17 cellular contexts compared by ENCODE assay signal in the genomic region with DNA sequence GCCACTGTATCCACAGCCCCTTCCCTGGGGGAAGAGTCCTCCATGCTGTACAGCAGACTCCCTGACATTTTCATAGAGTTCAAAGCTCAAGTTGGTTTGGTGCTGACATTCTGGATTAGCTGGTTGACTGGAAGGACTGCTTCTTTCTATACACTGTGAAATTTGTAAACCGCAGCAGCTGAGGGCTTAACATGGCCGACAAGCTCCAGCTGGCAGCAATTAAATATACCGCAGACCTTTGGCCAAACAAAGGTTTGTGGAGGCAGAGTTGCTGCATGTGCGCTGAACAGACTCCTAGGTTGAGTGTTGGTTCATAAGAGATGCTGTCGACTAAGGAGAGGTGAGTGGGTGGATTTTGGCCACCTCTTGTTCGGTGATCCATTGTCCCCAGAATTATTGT.
"Had no signal": no experiment of that assay in that cellular context is flagged by ENCODE, and none has a peak within 500 bp of the region (broad histone marks: within the 10 kb centered on the region; RNA-seq: fewer than 3 reads in every experiment).

No MANE protein-coding gene starts in this region.

- H3K27ac ChIP-seq: brain microvascular endothelial cell, skin epidermis had no signal

- H3K9me3 ChIP-seq: upper lobe of left lung had no signal

- ATAC-seq: left lobe of liver; naive thymus-derived CD8-positive, alpha-beta T cell; stimulated activated naive CD8-positive, alpha-beta T cell treated with anti-CD3 and anti-CD28 coated beads, Interleukin-15, Interleukin-2, amounts not matched to agents 100 U/mL and 50 U/mL, for 24 hours had no signal

- H3K4me3 ChIP-seq: skin epidermis, upper lobe of left lung had no signal

- H3K27me3 Mint-ChIP-seq: activated CD4-positive, alpha-beta T cell treated with anti-CD3 and anti-CD28 coated beads, Interleukin-2, amount 10 ng/mL, durations not matched to agents 7 days and 5 days; activated naive CD8-positive, alpha-beta T cell treated with anti-CD3 and anti-CD28 coated beads, Interleukin-2, amount 10 ng/mL, durations not matched to agents 7 days and 5 days; central memory CD8-positive, alpha-beta T cell; dendritic cell treated with granulocyte-macrophage colony-stimulating factor and Interleukin-4, amounts not matched to agents 40 ng/mL and 50 ng/mL, for 4 days; naive thymus-derived CD8-positive, alpha-beta T cell had no signal

- DNase-seq: activated CD4-positive, alpha-beta T cell treated with anti-CD3 and anti-CD28 coated beads, Interleukin-2, amount 10 ng/mL, durations not matched to agents 7 days and 5 days; activated naive CD4-positive, alpha-beta T cell; activated naive CD8-positive, alpha-beta T cell treated with anti-CD3 and anti-CD28 coated beads, Interleukin-2, amount 10 ng/mL, durations not matched to agents 7 days and 5 days; anterior cingulate cortex; brain microvascular endothelial cell; effector memory CD4-positive, alpha-beta T cell; naive thymus-derived CD8-positive, alpha-beta T cell; retina; stimulated activated CD4-positive, alpha-beta T cell treated with anti-CD3 and anti-CD28 coated beads, Interleukin-4, amount 100 ng/mL, for 4 hours; stimulated activated CD8-positive, alpha-beta memory T cell treated with anti-CD3 and anti-CD28 coated beads, Interleukin-4, amount 100 ng/mL, for 48 hours; stimulated activated naive CD8-positive, alpha-beta T cell treated with anti-CD3 and anti-CD28 coated beads, Interleukin-15, Interleukin-2, amounts not matched to agents 100 U/mL and 50 U/mL, for 24 hours; upper lobe of left lung had no signal

- H3K27me3 ChIP-seq: brain microvascular endothelial cell, upper lobe of left lung had no signal

- H3K9me3 Mint-ChIP-seq: activated CD4-positive, alpha-beta T cell treated with anti-CD3 and anti-CD28 coated beads, Interleukin-2, amount 10 ng/mL, durations not matched to agents 7 days and 5 days; activated T-helper 1 cell treated with anti-CD3 and anti-CD28 coated beads, Interleukin-12 subunit alpha, Interleukin-12 subunit beta, Interleukin-2, Interleukin-4 antibody, amounts not matched to agents 30 ng/mL and 10 ng/mL and 1 ng/mL, durations not matched to agents 14 hours and 24 hours and 36 hours; central memory CD8-positive, alpha-beta T cell; dendritic cell treated with granulocyte-macrophage colony-stimulating factor and Interleukin-4, amounts not matched to agents 40 ng/mL and 50 ng/mL, for 4 days; naive thymus-derived CD8-positive, alpha-beta T cell had no signal

- H3K27ac Mint-ChIP-seq: activated CD4-positive, alpha-beta T cell treated with anti-CD3 and anti-CD28 coated beads, Interleukin-2, amount 10 ng/mL, durations not matched to agents 7 days and 5 days; activated naive CD8-positive, alpha-beta T cell treated with anti-CD3 and anti-CD28 coated beads, Interleukin-2, amount 10 ng/mL, durations not matched to agents 7 days and 5 days; activated T-helper 1 cell treated with anti-CD3 and anti-CD28 coated beads, Interleukin-12 subunit alpha, Interleukin-12 subunit beta, Interleukin-2, Interleukin-4 antibody, amounts not matched to agents 30 ng/mL and 10 ng/mL and 1 ng/mL, durations not matched to agents 14 hours and 24 hours and 36 hours; dendritic cell treated with granulocyte-macrophage colony-stimulating factor and Interleukin-4, amounts not matched to agents 40 ng/mL and 50 ng/mL, for 4 days; naive thymus-derived CD8-positive, alpha-beta T cell had no signal

- H3K4me3 Mint-ChIP-seq: activated CD4-positive, alpha-beta T cell treated with anti-CD3 and anti-CD28 coated beads, Interleukin-2, amount 10 ng/mL, durations not matched to agents 7 days and 5 days; activated naive CD8-positive, alpha-beta T cell treated with anti-CD3 and anti-CD28 coated beads, Interleukin-2, amount 10 ng/mL, durations not matched to agents 7 days and 5 days; activated T-helper 1 cell treated with anti-CD3 and anti-CD28 coated beads, Interleukin-12 subunit alpha, Interleukin-12 subunit beta, Interleukin-2, Interleukin-4 antibody, amounts not matched to agents 30 ng/mL and 10 ng/mL and 1 ng/mL, durations not matched to agents 14 hours and 24 hours and 36 hours; central memory CD8-positive, alpha-beta T cell; dendritic cell treated with granulocyte-macrophage colony-stimulating factor and Interleukin-4, amounts not matched to agents 40 ng/mL and 50 ng/mL, for 4 days; naive thymus-derived CD8-positive, alpha-beta T cell had no signal
